1 cellular context compared by ENCODE assay signal in genomic region chr17:28861393-28862203, GRCh38.
TF ChIP-seq lines count a peak whose summit lies in the region.

No MANE protein-coding gene starts in this region.

TF ChIP-seq in K562, 482 proteins besides CTCF, POLR2A, EP300 and RAD21 (continued from another document and continues in another):
- TF ChIP-seq ZNF639 (CRISPR knock-in tag; conservative IDR thresholded peaks at IDR 0.05 in 1 of 2, IDR thresholded peaks at IDR 0.05 in 1 of 2): peak in 1 of 2 experiments; percentile 8; a peak in 1 of 4 replicates
- TF ChIP-seq CCAR2 (IDR thresholded peaks at IDR 0.05; ENCODE audit: low read depth, low read length): no peak
- TF ChIP-seq HNRNPH1 (optimal IDR thresholded peaks at IDR 0.05; ENCODE audit: low read depth, low read length): no peak
- TF ChIP-seq ZNF740 (CRISPR knock-in tag; IDR thresholded peaks at IDR 0.05): no peak
- no peak for TF ChIP-seq ZNF740 (tag; IDR thresholded peaks at IDR 0.05)
- no peak for TF ChIP-seq ARID3B (CRISPR knock-in tag; IDR thresholded peaks at IDR 0.05; ENCODE audit: borderline replicate concordance)
- TF ChIP-seq HCFC1 (IDR thresholded peaks at IDR 0.05; ENCODE audit: low read depth, low read length): peak; percentile 33; the same call in 1 of the 2 replicates
- no peak for TF ChIP-seq BACH1 (tag; IDR thresholded peaks at IDR 0.05)
- TF ChIP-seq KLF1 (tag; IDR thresholded peaks at IDR 0.05): peak; percentile 68; the same call in 1 of the 2 replicates
- TF ChIP-seq MLX (CRISPR knock-in tag; conservative IDR thresholded peaks at IDR 0.05): no peak
- no peak for TF ChIP-seq ZFX (CRISPR knock-in tag; IDR thresholded peaks at IDR 0.05)
- TF ChIP-seq ZBTB2 (IDR thresholded peaks at IDR 0.05): peak; percentile 64
- peak; percentile 33; the same call in 1 of the 2 replicates for TF ChIP-seq ZNF436 (CRISPR knock-in tag; IDR thresholded peaks at IDR 0.05)
- no peak for TF ChIP-seq GABPB2 (CRISPR knock-in tag; conservative IDR thresholded peaks at IDR 0.05)
- peak in 1 of 2 experiments; percentile 88; a peak in 2 of 4 replicates for TF ChIP-seq HDAC1 (IDR thresholded peaks at IDR 0.05)
- no peak for TF ChIP-seq CLOCK (CRISPR knock-in tag; IDR thresholded peaks at IDR 0.05; ENCODE audit: borderline replicate concordance)
- peak; percentile 25 for TF ChIP-seq ZFP36 (IDR thresholded peaks at IDR 0.05; ENCODE audit: low read depth, low read length, partially characterized antibody)
- TF ChIP-seq ZNF75A (CRISPR knock-in tag; IDR thresholded peaks at IDR 0.05): peak; percentile 23; the same call in 1 of the 2 replicates
- no peak for TF ChIP-seq GTF3C2 (IDR thresholded peaks at IDR 0.05; ENCODE audit: borderline replicate concordance, extremely low read depth, insufficient read length)
- no peak; the same call in 1 of the 2 replicates for TF ChIP-seq ILF3 (IDR thresholded peaks at IDR 0.05; ENCODE audit: borderline replicate concordance)
- TF ChIP-seq HDAC2 (IDR thresholded peaks at IDR 0.05): peak; percentile 89
- no peak for TF ChIP-seq FOXJ3 (CRISPR knock-in tag; IDR thresholded peaks at IDR 0.05)
- TF ChIP-seq PHF8 (IDR thresholded peaks at IDR 0.05; ENCODE audit: borderline replicate concordance, low read length): peak; percentile 71; the same call in 1 of the 2 replicates
- TF ChIP-seq RBM14 (IDR thresholded peaks at IDR 0.05; ENCODE audit: borderline replicate concordance, insufficient read depth, low read depth, low read length): no peak
- TF ChIP-seq MTA2 (IDR thresholded peaks at IDR 0.05; ENCODE audit: low read depth): peak; percentile 48; the same call in 1 of the 2 replicates
- no peak for TF ChIP-seq ZNF408 (CRISPR knock-in tag; IDR thresholded peaks at IDR 0.05; ENCODE audit: low read depth)
- no peak for TF ChIP-seq ZNF398 (CRISPR knock-in tag; IDR thresholded peaks at IDR 0.05)
- no peak for TF ChIP-seq ATF2 (CRISPR knock-in tag; IDR thresholded peaks at IDR 0.05)
- peak; percentile 41 to 62; a peak in 3 of 4 replicates for TF ChIP-seq MAZ (CRISPR knock-in tag; conservative IDR thresholded peaks at IDR 0.05 in 1 of 2, IDR thresholded peaks at IDR 0.05 in 1 of 2)
- TF ChIP-seq CBX5 (IDR thresholded peaks at IDR 0.05; ENCODE audit: borderline replicate concordance, low read depth): no peak
- TF ChIP-seq ZNF263 (CRISPR knock-in tag; IDR thresholded peaks at IDR 0.05; ENCODE audit: borderline replicate concordance): peak; percentile 56; the same call in 1 of the 2 replicates
- no peak for TF ChIP-seq TCF15 (CRISPR knock-in tag; IDR thresholded peaks at IDR 0.05)
- TF ChIP-seq ZBTB43 (CRISPR knock-in tag; IDR thresholded peaks at IDR 0.05): no peak
- no peak for TF ChIP-seq ZNF785 (CRISPR knock-in tag; IDR thresholded peaks at IDR 0.05)
- peak; percentile 85 for TF ChIP-seq NR2C1 (IDR thresholded peaks at IDR 0.05)
- TF ChIP-seq NR2C1 (tag; IDR thresholded peaks at IDR 0.05): peak; percentile 52
- no peak for TF ChIP-seq ZNF134 (CRISPR knock-in tag; conservative IDR thresholded peaks at IDR 0.05)
- TF ChIP-seq FOXA1 (IDR thresholded peaks at IDR 0.05; ENCODE audit: borderline replicate concordance): no peak
- no peak for TF ChIP-seq ZNF589 (CRISPR knock-in tag; IDR thresholded peaks at IDR 0.05; ENCODE audit: low read depth)
- no peak for TF ChIP-seq ZBTB5 (IDR thresholded peaks at IDR 0.05)
- 0 out of 2 replicates have a peak, but pooled peaks have one; percentile 4 for TF ChIP-seq SMC3 (conservative IDR thresholded peaks at IDR 0.05; ENCODE audit: insufficient read depth, low read depth, low read length)
- TF ChIP-seq ZNF444 (CRISPR knock-in tag; IDR thresholded peaks at IDR 0.05): no peak
- no peak for TF ChIP-seq ZNF764 (CRISPR knock-in tag; IDR thresholded peaks at IDR 0.05; ENCODE audit: low read depth)
- TF ChIP-seq SETDB1 (IDR thresholded peaks at IDR 0.05; ENCODE audit: low read length): no peak
- no peak for TF ChIP-seq SAFB2 (IDR thresholded peaks at IDR 0.05; ENCODE audit: borderline replicate concordance, low read depth, low read length, severe bottlenecking)
